Comparison of ENCODE assay signal across 35 cellular contexts in the genomic region with DNA sequence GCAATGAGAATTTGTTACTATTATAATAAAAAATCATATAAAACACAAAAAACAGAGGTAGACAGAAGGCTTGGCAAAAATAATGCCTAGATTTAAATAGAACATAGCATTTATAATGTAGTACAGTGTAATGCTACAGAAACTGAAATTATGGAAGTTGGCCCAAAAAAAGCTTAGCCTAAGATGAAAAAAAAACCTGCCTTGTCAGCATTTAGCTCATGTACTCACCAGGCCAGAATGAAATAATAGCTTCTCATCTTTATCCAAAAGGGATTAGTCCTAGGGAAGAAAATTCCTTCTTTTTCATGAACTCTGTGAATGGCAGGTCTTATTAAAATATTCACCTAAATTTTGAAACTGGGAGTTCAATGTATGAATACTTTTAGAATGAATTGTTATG.
"Had no signal": no experiment of that assay in that cellular context is flagged by ENCODE, and none has a peak within 500 bp of the region (broad histone marks: within the 10 kb centered on the region; RNA-seq: fewer than 3 reads in every experiment).

No MANE protein-coding gene starts in this region.

- H3K27me3 Mint-ChIP-seq: activated B cell treated with CpG ODN at 0.5 μM for 24 hours; activated CD4-positive, alpha-beta memory T cell treated with anti-CD3 and anti-CD28 coated beads, Interleukin-2, amount 10 ng/mL, durations not matched to agents 7 days and 5 days; activated CD4-positive, alpha-beta T cell treated with anti-CD3 and anti-CD28 coated beads, Interleukin-2, amount 10 ng/mL, durations not matched to agents 7 days and 5 days; activated CD8-positive, alpha-beta memory T cell treated with anti-CD3 and anti-CD28 coated beads, Interleukin-2, amount 10 ng/mL, durations not matched to agents 7 days and 5 days; activated naive CD4-positive, alpha-beta T cell treated with anti-CD3 and anti-CD28 coated beads, Interleukin-2, amount 10 ng/mL, durations not matched to agents 7 days and 5 days; activated naive CD4-positive, alpha-beta T cell treated with anti-CD3 and anti-CD28 coated beads, Interleukin-2, amount 50 U/mL, for 24 hours; activated naive CD8-positive, alpha-beta T cell; activated naive CD8-positive, alpha-beta T cell treated with anti-CD3 and anti-CD28 coated beads, Interleukin-2, amount 10 ng/mL, durations not matched to agents 7 days and 5 days; activated T-cell treated with anti-CD3 and anti-CD28 coated beads, Interleukin-2, amount 50 U/mL, for 24 hours had no signal

- H3K36me3 ChIP-seq: adrenal gland, brain microvascular endothelial cell, breast epithelium had no signal

- H3K4me3 ChIP-seq: adrenal gland, body of pancreas, breast epithelium had no signal

- ATAC-seq: activated CD8-positive, alpha-beta memory T cell treated with anti-CD3 and anti-CD28 coated beads, Interleukin-2, amount 10 ng/mL, durations not matched to agents 7 days and 5 days; activated CD8-positive, alpha-beta T cell treated with anti-CD3 and anti-CD28 coated beads, Interleukin-2, amount 10 ng/mL, durations not matched to agents 7 days and 5 days; body of pancreas had no signal

- H3K27ac Mint-ChIP-seq: activated B cell treated with CpG ODN at 0.5 μM for 24 hours; activated CD4-positive, alpha-beta memory T cell treated with anti-CD3 and anti-CD28 coated beads, Interleukin-2, amount 10 ng/mL, durations not matched to agents 7 days and 5 days; activated CD4-positive, alpha-beta T cell treated with anti-CD3 and anti-CD28 coated beads, Interleukin-2, amount 10 ng/mL, durations not matched to agents 7 days and 5 days; activated CD8-positive, alpha-beta memory T cell treated with anti-CD3 and anti-CD28 coated beads, Interleukin-2, amount 10 ng/mL, durations not matched to agents 7 days and 5 days; activated CD8-positive, alpha-beta T cell treated with anti-CD3 and anti-CD28 coated beads, Interleukin-2, amount 10 ng/mL, durations not matched to agents 7 days and 5 days; activated naive CD4-positive, alpha-beta T cell treated with anti-CD3 and anti-CD28 coated beads, Interleukin-2, amount 10 ng/mL, durations not matched to agents 7 days and 5 days; activated naive CD4-positive, alpha-beta T cell treated with anti-CD3 and anti-CD28 coated beads, Interleukin-2, amount 50 U/mL, for 24 hours; activated naive CD8-positive, alpha-beta T cell; activated naive CD8-positive, alpha-beta T cell treated with anti-CD3 and anti-CD28 coated beads, Interleukin-2, amount 10 ng/mL, durations not matched to agents 7 days and 5 days; activated T-cell treated with anti-CD3 and anti-CD28 coated beads, Interleukin-2, amount 50 U/mL, for 24 hours; activated T-helper 2 cell treated with anti-CD3 and anti-CD28 coated beads, Interferon-gamma antibody, Interleukin-2, Interleukin-4, amounts not matched to agents 10 μg/mL and 5 μg/mL and 100 μg/mL, durations not matched to agents 14 hours and 24 hours and 36 hours; T-helper 1 cell treated with Interleukin-12 subunit alpha and Interleukin-12 subunit beta and Interleukin-4 antibody, amounts not matched to agents 30 μg/mL and 1 μg/mL, for 36 hours; T-helper 2 cell treated with Interferon-gamma antibody and Interleukin-4, amounts not matched to agents 5 μg/mL and 100 μg/mL, for 36 hours had no signal

- FAIRE-seq: astrocyte, TTC549 had no signal

- H3K27ac ChIP-seq: adrenal gland, body of pancreas, brain microvascular endothelial cell, breast epithelium, VCaP had no signal

- H3K36me3 Mint-ChIP-seq: activated CD8-positive, alpha-beta memory T cell treated with anti-CD3 and anti-CD28 coated beads, Interleukin-2, amount 10 ng/mL, durations not matched to agents 7 days and 5 days; activated naive CD4-positive, alpha-beta T cell treated with anti-CD3 and anti-CD28 coated beads, Interleukin-2, amount 10 ng/mL, durations not matched to agents 7 days and 5 days; activated naive CD4-positive, alpha-beta T cell treated with anti-CD3 and anti-CD28 coated beads, Interleukin-2, amount 50 U/mL, for 24 hours; activated naive CD8-positive, alpha-beta T cell; activated naive CD8-positive, alpha-beta T cell treated with anti-CD3 and anti-CD28 coated beads, Interleukin-2, amount 10 ng/mL, durations not matched to agents 7 days and 5 days had no signal

- H3K4me3 Mint-ChIP-seq: activated B cell treated with CpG ODN at 0.5 μM for 24 hours; activated CD4-positive, alpha-beta memory T cell treated with anti-CD3 and anti-CD28 coated beads, Interleukin-2, amount 10 ng/mL, durations not matched to agents 7 days and 5 days; activated CD4-positive, alpha-beta T cell treated with anti-CD3 and anti-CD28 coated beads, Interleukin-2, amount 10 ng/mL, durations not matched to agents 7 days and 5 days; activated CD8-positive, alpha-beta memory T cell treated with anti-CD3 and anti-CD28 coated beads, Interleukin-2, amount 10 ng/mL, durations not matched to agents 7 days and 5 days; activated CD8-positive, alpha-beta T cell treated with anti-CD3 and anti-CD28 coated beads, Interleukin-2, amount 10 ng/mL, durations not matched to agents 7 days and 5 days; activated naive CD4-positive, alpha-beta T cell treated with anti-CD3 and anti-CD28 coated beads, Interleukin-2, amount 10 ng/mL, durations not matched to agents 7 days and 5 days; activated naive CD4-positive, alpha-beta T cell treated with anti-CD3 and anti-CD28 coated beads, Interleukin-2, amount 50 U/mL, for 24 hours; activated naive CD8-positive, alpha-beta T cell; activated naive CD8-positive, alpha-beta T cell treated with anti-CD3 and anti-CD28 coated beads, Interleukin-2, amount 10 ng/mL, durations not matched to agents 7 days and 5 days; activated T-cell treated with anti-CD3 and anti-CD28 coated beads, Interleukin-2, amount 50 U/mL, for 24 hours; T-helper 1 cell treated with Interleukin-12 subunit alpha and Interleukin-12 subunit beta and Interleukin-4 antibody, amounts not matched to agents 30 μg/mL and 1 μg/mL, for 36 hours; T-helper 2 cell treated with Interferon-gamma antibody and Interleukin-4, amounts not matched to agents 5 μg/mL and 100 μg/mL, for 36 hours had no signal

- DNase-seq: activated B cell treated with CpG ODN at 0.5 μM for 24 hours; activated CD4-positive, alpha-beta memory T cell treated with anti-CD3 and anti-CD28 coated beads, Interleukin-2, amount 10 ng/mL, durations not matched to agents 7 days and 5 days; activated CD4-positive, alpha-beta T cell treated with anti-CD3 and anti-CD28 coated beads for 48 hours; activated CD4-positive, alpha-beta T cell treated with anti-CD3 and anti-CD28 coated beads, Interleukin-2, amount 10 ng/mL, durations not matched to agents 7 days and 5 days; activated CD4-positive, alpha-beta T cell treated with anti-CD3 and anti-CD28 coated beads, Interleukin-2, amount 50 U/mL, for 48 hours; activated CD4-positive, CD25-positive, alpha-beta regulatory T cell treated with anti-CD3 and anti-CD28 coated beads, Interleukin-2, amount 50 U/mL, for 72 hours; activated CD8-positive, alpha-beta memory T cell treated with anti-CD3 and anti-CD28 coated beads for 24 hours; activated CD8-positive, alpha-beta memory T cell treated with anti-CD3 and anti-CD28 coated beads, Interleukin-2, amount 10 ng/mL, durations not matched to agents 7 days and 5 days; activated CD8-positive, alpha-beta memory T cell treated with anti-CD3 and anti-CD28 coated beads, Interleukin-2, amount 50 U/mL, for 48 hours; activated CD8-positive, alpha-beta T cell treated with anti-CD3 and anti-CD28 coated beads, Interleukin-2, amount 10 ng/mL, durations not matched to agents 7 days and 5 days; activated effector memory CD4-positive, alpha-beta T cell treated with Interleukin-2 at 50 U/mL for 16 hours; activated gamma-delta T cell; activated naive CD4-positive, alpha-beta T cell treated with anti-CD3 and anti-CD28 coated beads, Interleukin-2, amount 10 ng/mL, durations not matched to agents 7 days and 5 days; activated naive CD4-positive, alpha-beta T cell treated with Interleukin-2 at 50 U/mL for 16 hours; activated naive CD8-positive, alpha-beta T cell treated with anti-CD3 and anti-CD28 coated beads, Interleukin-2, amount 10 ng/mL, durations not matched to agents 7 days and 5 days; activated T-cell treated with anti-CD3 and anti-CD28 coated beads, Interleukin-2, amount 50 U/mL, for 24 hours; activated T-cell treated with anti-CD3 and anti-CD28 coated beads, Interleukin-2, amount 50 U/mL, for 48 hours; adrenal gland; amniotic stem cell; aorta; body of pancreas; brain microvascular endothelial cell; central memory CD4-positive, alpha-beta T cell; T-helper 1 cell; T-helper 2 cell; T-helper 9 cell had no signal

- H3K27me3 ChIP-seq: adrenal gland, body of pancreas, brain microvascular endothelial cell, breast epithelium had no signal

- H3K4me1 Mint-ChIP-seq: activated B cell treated with CpG ODN at 0.5 μM for 24 hours; activated CD4-positive, alpha-beta memory T cell treated with anti-CD3 and anti-CD28 coated beads, Interleukin-2, amount 10 ng/mL, durations not matched to agents 7 days and 5 days; activated CD4-positive, alpha-beta T cell treated with anti-CD3 and anti-CD28 coated beads, Interleukin-2, amount 10 ng/mL, durations not matched to agents 7 days and 5 days; activated CD8-positive, alpha-beta memory T cell treated with anti-CD3 and anti-CD28 coated beads, Interleukin-2, amount 10 ng/mL, durations not matched to agents 7 days and 5 days; activated naive CD4-positive, alpha-beta T cell treated with anti-CD3 and anti-CD28 coated beads, Interleukin-2, amount 10 ng/mL, durations not matched to agents 7 days and 5 days; activated naive CD4-positive, alpha-beta T cell treated with anti-CD3 and anti-CD28 coated beads, Interleukin-2, amount 50 U/mL, for 24 hours; activated naive CD8-positive, alpha-beta T cell treated with anti-CD3 and anti-CD28 coated beads, Interleukin-2, amount 10 ng/mL, durations not matched to agents 7 days and 5 days had no signal

- H3K9me3 ChIP-seq: adrenal gland, body of pancreas, breast epithelium had no signal

- H3K4me1 ChIP-seq: adrenal gland, body of pancreas, breast epithelium had no signal
